8 cellular contexts compared by ENCODE assay signal in the genomic region with DNA sequence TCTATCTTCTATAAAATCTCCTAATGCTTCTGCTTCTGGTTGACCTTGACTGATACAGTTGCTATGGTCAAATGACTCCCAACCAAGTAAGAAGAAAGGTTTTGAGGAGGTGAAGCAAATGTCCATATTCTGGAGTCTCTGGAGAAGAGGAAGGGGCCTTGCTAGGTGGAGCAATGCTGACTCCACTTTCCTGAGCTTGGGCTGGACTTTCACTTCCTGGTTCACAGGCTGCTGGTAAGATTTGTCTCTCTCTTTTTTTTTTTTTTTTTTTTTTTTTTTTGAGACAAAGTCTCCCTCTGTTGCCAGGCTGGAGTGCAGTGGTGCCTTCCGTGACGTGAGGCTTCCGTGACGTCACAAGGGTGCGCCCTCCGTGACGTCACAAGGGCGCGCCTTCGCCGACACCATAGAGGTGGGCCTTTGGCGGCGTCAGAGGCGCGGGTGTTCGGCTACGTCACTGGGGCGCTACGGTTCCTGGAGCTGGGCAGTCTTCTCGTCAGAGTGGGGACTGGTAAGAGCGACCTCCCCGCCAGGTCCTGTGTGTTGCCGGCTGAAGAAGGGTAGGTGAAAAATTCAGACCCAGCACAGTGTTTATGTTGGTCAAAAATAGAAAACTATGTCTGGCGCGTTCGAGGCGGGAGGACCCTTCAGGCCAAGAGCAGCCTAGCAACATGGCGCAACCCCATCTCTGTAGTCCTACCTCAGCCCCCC.
DNase-seq lines count a peak whose midpoint lies in the region; ATAC-seq and TF ChIP-seq lines count a peak whose summit lies in the region.
"Not testable (repeated sequence)": the region's sequence is repeated elsewhere in the genome, so short reads cannot be mapped to it uniquely, and the experiment has no call there.

No MANE protein-coding gene starts in this region.

- H3K27ac Mint-ChIP-seq in CD4-positive, alpha-beta T cell = peak overlapping the region; percentile 100

- H3K4me3 Mint-ChIP-seq in CD4-positive, alpha-beta T cell = peak overlapping the region; percentile 91

- not testable (repeated sequence) for TF ChIP-seq CTCF in CD4-positive, alpha-beta T cell (IDR thresholded peaks at IDR 0.05); lower lobe of right lung (IDR thresholded peaks at IDR 0.05)

- ATAC-seq in CD4-positive, alpha-beta T cell (ENCODE audit: poor library complexity) = peak; percentile 89
- ATAC-seq in GM19438 (IDR thresholded peaks at IDR 0.05; ENCODE audit: low read depth, unreplicated experiment) = peak; percentile 97
- peak; percentile 98 for ATAC-seq in HG03558 (IDR thresholded peaks at IDR 0.05; ENCODE audit: extremely low read depth, unreplicated experiment)
- ATAC-seq in lower lobe of right lung = peak; percentile 99

- POLR2A ChIA-PET in CD4-positive, alpha-beta T cell (lab: Charles Lee) = interaction anchor here (0.6 to 2.1 kb wide), 2 partner anchors 93 to 322 kb away, joined by 4 to 11 read pairs; a partner anchor contains a TSS

- H3K36me3 Mint-ChIP-seq in CD4-positive, alpha-beta T cell (ENCODE audit: low read depth) = not testable (repeated sequence)

- H3K4me1 Mint-ChIP-seq in CD4-positive, alpha-beta T cell (ENCODE audit: low read depth) = peaks cover 16% of the 10 kb centered on the region

- H3K27me3 ChIP-seq in CD4-positive, alpha-beta T cell (ENCODE audit: control insufficient read depth, insufficient read depth, low read length); lower lobe of right lung (ENCODE audit: low read depth): not testable (repeated sequence)

- not testable (repeated sequence) for H3K4me1 ChIP-seq in lower lobe of right lung

- H3K9me3 ChIP-seq in CD4-positive, alpha-beta T cell (ENCODE audit: control insufficient read depth, low read length); lower lobe of right lung: not testable (repeated sequence)

- CTCF ChIA-PET in CD4-positive, alpha-beta T cell (lab: Charles Lee) = interaction anchor here (0.8 kb wide), 1 partner anchor 13 kb away, joined by 4 read pairs; no protein-coding TSS in a partner anchor

- H3K36me3 ChIP-seq in lower lobe of right lung = not testable (repeated sequence)

- DNase-seq in CD4-positive, alpha-beta T cell = peak; percentile 83 to 98 (median 92)
- DNase-seq in NK-92 treated with Interleukin-12 subunit alpha and Interleukin-12 subunit beta, amount 100 ng/mL, for 24 hours (lab: John Stamatoyannopoulos, UW) = peak; percentile 63
- DNase-seq in activated CD8-positive, alpha-beta memory T cell treated with anti-CD3 and anti-CD28 coated beads for 48 hours (ENCODE audit: low read depth in 2 of 3, low spot score in 2 of 3) = peak; percentile 97 to 99 (median 98)
- peak; percentile 95 for DNase-seq in effector CD8-positive, alpha-beta T cell (lab: John Stamatoyannopoulos, UW)
- peak; percentile 94 for DNase-seq in lower lobe of right lung
- peak; percentile 94 to 95 for DNase-seq in stimulated activated CD4-positive, alpha-beta T cell treated with anti-CD3 and anti-CD28 coated beads, Interleukin-4, amount 100 ng/mL, for 4 hours

- intact Hi-C loops in CD4-positive, alpha-beta T cell (cut with DNase I, micrococcal nuclease) = loop anchor here in 1 of 2 experiments (1.0 kb wide), 1 partner anchor 310 kb away; no protein-coding TSS in a partner anchor
- intact Hi-C loops in lower lobe of right lung (cut with DNase I) = not testable (repeated sequence)

- peak overlapping the region; percentile 73 for H3K27ac ChIP-seq in CD4-positive, alpha-beta T cell (ENCODE audit: low read depth, low read length)
- H3K27ac ChIP-seq in lower lobe of right lung = peak overlapping the region; percentile 85

- H3K4me3 ChIP-seq in lower lobe of right lung = peak overlapping the region; percentile 58

- H3K9me3 Mint-ChIP-seq in CD4-positive, alpha-beta T cell = not testable (repeated sequence)

- H3K27me3 Mint-ChIP-seq in CD4-positive, alpha-beta T cell = peaks cover 20% of the 10 kb centered on the region

Comparison
In these comparisons a context has a peak if more than half of its experiments do, and no peak if none do; other contexts are left out.
1. Peak in every context shown above with its lines: DNase-seq, ATAC-seq, H3K4me3 ChIP-seq and H3K27ac ChIP-seq.